ENCODE assay signal across 21 cellular contexts in the genomic region with DNA sequence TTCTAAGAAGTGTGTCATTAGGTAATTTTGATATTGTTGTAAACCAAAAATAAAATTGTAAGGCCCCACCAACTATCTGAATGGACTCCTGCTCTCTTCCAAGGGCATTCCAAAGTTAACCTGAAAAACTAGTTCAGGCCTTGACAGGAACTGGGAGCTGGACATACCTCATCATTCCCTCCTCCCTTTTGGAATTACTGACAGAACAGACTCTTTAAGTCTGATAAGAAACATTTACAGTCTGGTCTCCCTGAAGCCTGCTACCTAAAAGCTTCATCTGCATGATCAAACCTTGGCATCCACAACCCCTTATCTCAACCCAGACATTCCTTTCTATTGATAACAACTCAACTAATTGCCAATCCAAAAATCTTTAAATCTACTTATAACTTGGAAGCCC.
DNase-seq lines count a peak whose midpoint lies in the region; TF ChIP-seq lines count a peak whose summit lies in the region.
"Had no signal": no experiment of that assay in that cellular context is flagged by ENCODE, and none has a peak within 500 bp of the region (broad histone marks: within the 10 kb centered on the region; RNA-seq: fewer than 3 reads in every experiment).

No MANE protein-coding gene starts in this region.

- peaks cover 9% of the 10 kb centered on the region for H3K9me3 Mint-ChIP-seq in endodermal cell
- no peaks in the 10 kb centered on the region for H3K9me3 Mint-ChIP-seq in activated naive CD8-positive, alpha-beta T cell treated with anti-CD3 and anti-CD28 coated beads for 36 hours
- H3K9me3 Mint-ChIP-seq: CD8-positive, alpha-beta memory T cell had no signal

- H3K27ac ChIP-seq in HUES6 (ENCODE audit: low read depth, low read length) (peak overlapping the region; percentile 15; the same call in 1 of the 2 replicates), endodermal cell (ENCODE audit: low read depth, low read length) (no peak overlapping the region), mesendoderm (ENCODE audit: low read depth, low read length) (no peak overlapping the region), trophoblast cell (ENCODE audit: low read depth, low read length) (peak overlapping the region; percentile 96)

- no peak overlapping the region for H4K5ac ChIP-seq in mesendoderm (ENCODE audit: low read length)

- H3K36me3 Mint-ChIP-seq in endodermal cell (ENCODE audit: low read depth) = peaks cover 81% of the 10 kb centered on the region
- H3K36me3 Mint-ChIP-seq in activated naive CD8-positive, alpha-beta T cell treated with anti-CD3 and anti-CD28 coated beads for 36 hours = no peaks in the 10 kb centered on the region
- H3K36me3 Mint-ChIP-seq: CD4-positive, CD25-positive, alpha-beta regulatory T cell; CD8-positive, alpha-beta memory T cell had no signal

- H3K4ac ChIP-seq in mesendoderm (ENCODE audit: low read depth, low read length) (no peak overlapping the region), trophoblast cell (ENCODE audit: low read depth, low read length) (no peak overlapping the region)

- H2BK120ac ChIP-seq in mesendoderm (ENCODE audit: low read depth, low read length) (no peak overlapping the region), trophoblast cell (ENCODE audit: insufficient read depth, low read length, poor library complexity) (no peak overlapping the region)

- H4K8ac ChIP-seq in mesendoderm (ENCODE audit: low read depth, low read length) = no peak overlapping the region
- no peak overlapping the region for H4K8ac ChIP-seq in trophoblast cell (ENCODE audit: low read depth, low read length)

- H2AK5ac ChIP-seq in mesendoderm (ENCODE audit: low read length) = no peak overlapping the region
- H2AK5ac ChIP-seq in trophoblast cell (ENCODE audit: low read length) = no peak overlapping the region

- H3K56ac ChIP-seq in mesendoderm (ENCODE audit: low read length) = peak overlapping the region; percentile 45

- no peak for TF ChIP-seq CTCF in endodermal cell (conservative IDR thresholded peaks at IDR 0.05)

- H3K36me3 ChIP-seq in HUES6 (ENCODE audit: control insufficient read depth, insufficient read depth, low read length) = peaks cover 97% of the 10 kb centered on the region
- peaks cover 87% of the 10 kb centered on the region for H3K36me3 ChIP-seq in endodermal cell (ENCODE audit: control insufficient read depth, insufficient read depth, low read length)
- H3K36me3 ChIP-seq in mesendoderm (ENCODE audit: control insufficient read depth, insufficient read depth, low read length) = peaks cover 2% of the 10 kb centered on the region
- H3K36me3 ChIP-seq in trophoblast cell (ENCODE audit: control insufficient read depth in 1 of 2, insufficient read depth in 2 of 2, low read length in 2 of 2) = peaks cover 15 to 18% of the 10 kb centered on the region in 2 experiments
- H3K36me3 ChIP-seq: BE2C had no signal

- H3K4me1 ChIP-seq in HUES6 (ENCODE audit: control insufficient read depth, insufficient read depth, low read length) (peaks cover 52% of the 10 kb centered on the region), endodermal cell (ENCODE audit: control insufficient read depth, insufficient read depth, low read length) (peaks cover 30% of the 10 kb centered on the region), mesendoderm (ENCODE audit: control insufficient read depth, low read depth, low read length) (peaks cover 32% of the 10 kb centered on the region), trophoblast cell (ENCODE audit: control insufficient read depth in 1 of 2, insufficient read depth in 2 of 2, low read length in 2 of 2) (peaks cover 56 to 63% of the 10 kb centered on the region in 2 experiments)
- H3K4me1 ChIP-seq: BE2C had no signal

- no peak overlapping the region for H2BK15ac ChIP-seq in mesendoderm (replicated peaks; ENCODE audit: low read depth)

- H3K4me2 ChIP-seq in mesendoderm (ENCODE audit: low read length) (no peak overlapping the region), trophoblast cell (ENCODE audit: low read length) (no peak overlapping the region)

- no peak for DNase-seq in endodermal cell
- DNase-seq in mesendoderm = peak; percentile 86
- peak; percentile 33 to 77 for DNase-seq in trophoblast cell
- no peak for DNase-seq in GM03348 (ENCODE audit: low spot score)
- DNase-seq in kidney tubule cell (ENCODE audit: low spot score) = no peak
- no peak for DNase-seq in activated naive CD8-positive, alpha-beta T cell treated with anti-CD3 and anti-CD28 coated beads for 36 hours
- DNase-seq in SIG-M5 treated with dmso at 0.1 percent for 504 hours (lab: John Stamatoyannopoulos, UW; ENCODE audit: unreplicated experiment) = no peak
- DNase-seq: ACHN; BE2C; C1 segment of cervical spinal cord; CD4-positive, CD25-positive, alpha-beta regulatory T cell; CD8-positive, alpha-beta memory T cell; COR-L47; DMS153; DMS79; GF-D8; GOT3; H9; KG1 had no signal

- H3K9me3 ChIP-seq in HUES6 (ENCODE audit: control insufficient read depth, insufficient read depth, low read depth, low read length) (no peaks in the 10 kb centered on the region), endodermal cell (ENCODE audit: control insufficient read depth, low read length) (no peaks in the 10 kb centered on the region), trophoblast cell (ENCODE audit: insufficient read depth, low read depth, low read length) (no peaks in the 10 kb centered on the region)
- H3K9me3 ChIP-seq: BE2C had no signal

- H3K79me1 ChIP-seq in mesendoderm (ENCODE audit: low read length) = peaks cover 7% of the 10 kb centered on the region
- peaks cover 58% of the 10 kb centered on the region for H3K79me1 ChIP-seq in trophoblast cell (ENCODE audit: low read length)

- no peak overlapping the region for H3K14ac ChIP-seq in trophoblast cell (ENCODE audit: low read length)

- no peak overlapping the region for H2BK5ac ChIP-seq in mesendoderm (ENCODE audit: low read length)
- no peak overlapping the region for H2BK5ac ChIP-seq in trophoblast cell (ENCODE audit: low read depth, low read length, poor library complexity)

- H3K18ac ChIP-seq in mesendoderm (ENCODE audit: low read length) (no peak overlapping the region), trophoblast cell (ENCODE audit: low read length) (no peak overlapping the region)

- H3K4me3 ChIP-seq in HUES6 (ENCODE audit: low read depth, low read length) (no peak overlapping the region), endodermal cell (ENCODE audit: low read length) (no peak overlapping the region), mesendoderm (ENCODE audit: low read length) (no peak overlapping the region), trophoblast cell (ENCODE audit: low read depth, low read length) (no peak overlapping the region)
- H3K4me3 ChIP-seq: GM12878 had no signal

- H3K23ac ChIP-seq in mesendoderm (ENCODE audit: low read length) (no peak overlapping the region), trophoblast cell (ENCODE audit: low read length) (no peak overlapping the region)

- H3K27me3 ChIP-seq in HUES6 (ENCODE audit: control insufficient read depth, insufficient read depth, low read length) (no peaks in the 10 kb centered on the region), endodermal cell (ENCODE audit: control insufficient read depth, insufficient read depth, low read length, poor library complexity, severe bottlenecking) (no peaks in the 10 kb centered on the region), mesendoderm (ENCODE audit: insufficient read depth, low read length, poor library complexity) (no peaks in the 10 kb centered on the region), trophoblast cell (ENCODE audit: insufficient read depth, low read length) (no peaks in the 10 kb centered on the region)
- H3K27me3 ChIP-seq: BE2C had no signal

- H2AFZ ChIP-seq in trophoblast cell (ENCODE audit: insufficient read depth, low read length, poor library complexity) = no peak overlapping the region

- H3K27me3 Mint-ChIP-seq in endodermal cell (ENCODE audit: insufficient read depth) = no peaks in the 10 kb centered on the region
- H3K27me3 Mint-ChIP-seq in activated naive CD8-positive, alpha-beta T cell treated with anti-CD3 and anti-CD28 coated beads for 36 hours = no peaks in the 10 kb centered on the region

- no peak overlapping the region for H3K9ac ChIP-seq in HUES6 (ENCODE audit: low read length)
- no peak overlapping the region for H3K9ac ChIP-seq in endodermal cell (ENCODE audit: extremely low read depth, low read length, poor library complexity, severe bottlenecking)
- no peak overlapping the region for H3K9ac ChIP-seq in mesendoderm (ENCODE audit: low read length)
- H3K9ac ChIP-seq in trophoblast cell (ENCODE audit: low read length) = no peak overlapping the region

- H3K27ac Mint-ChIP-seq in endodermal cell = peak overlapping the region; percentile 46
- H3K27ac Mint-ChIP-seq in activated naive CD8-positive, alpha-beta T cell treated with anti-CD3 and anti-CD28 coated beads for 36 hours = no peak overlapping the region
- H3K27ac Mint-ChIP-seq: CD4-positive, CD25-positive, alpha-beta regulatory T cell; CD8-positive, alpha-beta memory T cell had no signal

- H4K91ac ChIP-seq in trophoblast cell (ENCODE audit: low read depth, low read length) = no peak overlapping the region

- H4K12ac ChIP-seq in trophoblast cell (ENCODE audit: low read depth, low read length) = no peak overlapping the region

- no peak overlapping the region for H3K4me3 Mint-ChIP-seq in endodermal cell
- H3K4me3 Mint-ChIP-seq in activated naive CD8-positive, alpha-beta T cell treated with anti-CD3 and anti-CD28 coated beads for 36 hours = no peak overlapping the region
- H3K4me3 Mint-ChIP-seq: CD4-positive, CD25-positive, alpha-beta regulatory T cell; CD8-positive, alpha-beta memory T cell; H9 had no signal

- H3K79me2 ChIP-seq in mesendoderm (ENCODE audit: control insufficient read depth, insufficient read depth, low read length) = peaks cover 12% of the 10 kb centered on the region
- H3K79me2 ChIP-seq in trophoblast cell (ENCODE audit: control insufficient read depth, insufficient read depth, low read length, poor library complexity) = peaks cover 23% of the 10 kb centered on the region

- no peak overlapping the region for H2BK12ac ChIP-seq in trophoblast cell (ENCODE audit: low read length)

- H3K4me1 Mint-ChIP-seq in endodermal cell = peaks cover 59% of the 10 kb centered on the region
- H3K4me1 Mint-ChIP-seq in activated naive CD8-positive, alpha-beta T cell treated with anti-CD3 and anti-CD28 coated beads for 36 hours = no peaks in the 10 kb centered on the region
- H3K4me1 Mint-ChIP-seq: CD4-positive, CD25-positive, alpha-beta regulatory T cell; CD8-positive, alpha-beta memory T cell had no signal

Comparison
In these comparisons a context has a peak if more than half of its experiments do, and no peak if none do; other contexts are left out.
1. H3K27ac ChIP-seq: peak in HUES6 (single experiment) and trophoblast cell (single experiment); none in endodermal cell (single experiment) and mesendoderm (single experiment).
2. DNase-seq: peak in mesendoderm (single experiment) and trophoblast cell (2 of 2); none in endodermal cell (single experiment), GM03348 (single experiment), kidney tubule cell (single experiment), activated naive CD8-positive, alpha-beta T cell treated with anti-CD3 and anti-CD28 coated beads for 36 hours (single experiment) and SIG-M5 treated with dmso at 0.1 percent for 504 hours (single experiment).